Comparison of ENCODE assay signal across 17 cellular contexts in genomic region chr12:4133029-4133428, GRCh38.
DNase-seq lines count a peak whose midpoint lies in the region; ATAC-seq and TF ChIP-seq lines count a peak whose summit lies in the region.
"Had no signal": no experiment of that assay in that cellular context is flagged by ENCODE, and none has a peak within 500 bp of the region (broad histone marks: within the 10 kb centered on the region; RNA-seq: fewer than 3 reads in every experiment).

No MANE protein-coding gene starts in this region.

- H3K4me3 ChIP-seq in coronary artery = no peak overlapping the region
- H3K4me3 ChIP-seq: HAP-1, SJSA1 had no signal

- no peak for TF ChIP-seq CTCF in coronary artery (IDR thresholded peaks at IDR 0.05)

- DNase-seq in AG20443 (ENCODE audit: low spot score) (peak; percentile 2), MV-4-11 (lab: John Stamatoyannopoulos, UW) (peak; percentile 65), coronary artery (ENCODE audit: low spot score) (peak; percentile 46), mesenteric fat pad (ENCODE audit: low spot score) (peak; percentile 35), Ammon's horn (ENCODE audit: low spot score) (no peak), GF-D8 (lab: John Stamatoyannopoulos, UW) (no peak)
- DNase-seq: 8988T, KBM-7, NCI-H1417 treated with DMSO at 0.1 percent for 48 hours, NCI-H1930, NCI-H748 treated with DMSO at 0.1 percent for 48 hours, RPMI8226 had no signal

- ATAC-seq in HG03460 (IDR thresholded peaks at IDR 0.05; ENCODE audit: unreplicated experiment) (no peak), HG02884 (IDR thresholded peaks at IDR 0.05; ENCODE audit: unreplicated experiment) (no peak)

- no peak overlapping the region for H3K27ac ChIP-seq in coronary artery
- H3K27ac ChIP-seq: C4-2B, SJSA1 had no signal

Comparison
In these comparisons a context has a peak if more than half of its experiments do, and no peak if none do; other contexts are left out.
1. DNase-seq: peak in AG20443 (single experiment), MV-4-11 (single experiment), coronary artery (single experiment) and mesenteric fat pad (single experiment); none in Ammon's horn (single experiment) and GF-D8 (single experiment).